ENCODE assay signal across 19 cellular contexts in the genomic region with DNA sequence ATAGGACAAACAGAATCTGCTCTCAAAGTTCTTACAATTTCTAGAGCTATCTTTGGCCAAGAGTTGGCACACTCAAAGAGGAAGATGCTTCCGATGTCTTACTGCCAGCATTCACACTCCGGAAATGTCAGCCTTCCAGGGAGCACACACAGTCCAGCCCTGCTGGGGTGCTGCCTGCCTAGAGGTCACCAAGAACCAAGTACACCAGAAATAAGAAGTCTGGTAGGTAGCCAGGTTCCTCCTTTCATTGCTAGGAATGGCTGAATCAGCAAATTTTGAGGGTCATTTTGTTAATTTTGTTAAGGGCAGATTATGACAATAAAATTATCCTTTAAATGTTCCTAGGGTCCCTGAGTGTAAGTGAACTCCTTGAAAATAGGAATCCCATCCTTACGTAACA.
"Had no signal": no experiment of that assay in that cellular context is flagged by ENCODE, and none has a peak within 500 bp of the region (broad histone marks: within the 10 kb centered on the region; RNA-seq: fewer than 3 reads in every experiment).

No MANE protein-coding gene starts in this region.

- H3K27me3 ChIP-seq: body of pancreas, esophagus muscularis mucosa had no signal

- H3K27ac ChIP-seq: body of pancreas, esophagus muscularis mucosa had no signal

- H3K4me3 ChIP-seq: body of pancreas, coronary artery, esophagus muscularis mucosa had no signal

- H3K9me3 ChIP-seq: body of pancreas, esophagus muscularis mucosa had no signal

- DNase-seq: activated B cell treated with CpG ODN at 0.5 μM for 24 hours; activated CD4-positive, alpha-beta T cell treated with anti-CD3 and anti-CD28 coated beads for 48 hours; activated CD8-positive, alpha-beta memory T cell treated with anti-CD3 and anti-CD28 coated beads, Interleukin-2, amount 50 U/mL, for 4 hours; activated CD8-positive, alpha-beta T cell treated with anti-CD3 and anti-CD28 coated beads, Interleukin-2, amount 10 ng/mL, durations not matched to agents 7 days and 5 days; activated gamma-delta T cell treated with Interleukin-2 at 50 U/mL for 16 hours; amygdala; body of pancreas; central memory CD4-positive, alpha-beta T cell; hippocampal formation; kidney; midbrain; retina; small intestine; stimulated activated CD4-positive, alpha-beta T cell treated with anti-CD3 and anti-CD28 coated beads, Interleukin-4, amount 100 ng/mL, for 4 hours; stimulated activated CD8-positive, alpha-beta memory T cell treated with anti-CD3 and anti-CD28 coated beads, Interleukin-4, amount 100 ng/mL, for 48 hours; stimulated activated naive CD4-positive, alpha-beta T cell treated with Interleukin-2 at 50 U/mL for 16 hours; T-helper 2 cell had no signal

- ATAC-seq: activated CD8-positive, alpha-beta T cell treated with anti-CD3 and anti-CD28 coated beads, Interleukin-2, amount 10 ng/mL, durations not matched to agents 7 days and 5 days; body of pancreas had no signal
